In genomic region chr14:68525516-68525915, GRCh38 we compare ENCODE assay signal across 19 cellular contexts.
A peak's percentile ranks its signal among the peaks of the same experiment; 100 is the strongest.
DNase-seq lines count a peak whose midpoint lies in the region; ATAC-seq and TF ChIP-seq lines count a peak whose summit lies in the region.
"Had no signal": no experiment of that assay in that cellular context is flagged by ENCODE, and none has a peak within 500 bp of the region (broad histone marks: within the 10 kb centered on the region; RNA-seq: fewer than 3 reads in every experiment).

No MANE protein-coding gene starts in this region.

- no peaks in the 10 kb centered on the region for H3K27me3 Mint-ChIP-seq in natural killer cell (ENCODE audit: low read depth in 2 of 2)

- H2AK5ac ChIP-seq in neuronal stem cell (ENCODE audit: low read depth, low read length), result peak overlapping the region; percentile 13

- H2BK120ac ChIP-seq in neuronal stem cell (ENCODE audit: low read depth, low read length), result no peak overlapping the region

- H3K27ac Mint-ChIP-seq in natural killer cell, result no peak overlapping the region
- H3K27ac Mint-ChIP-seq: GM23338 had no signal

- H3K4me1 Mint-ChIP-seq in natural killer cell, result no peaks in the 10 kb centered on the region

- no peak overlapping the region for H3K4me2 ChIP-seq in neuronal stem cell (ENCODE audit: insufficient read depth, low read length, poor library complexity, severe bottlenecking)
- H3K4me2 ChIP-seq: BLaER1, GM23338 had no signal

- H4K8ac ChIP-seq in neuronal stem cell (ENCODE audit: low read depth, low read length), result no peak overlapping the region

- TF ChIP-seq POLR2A in esophagus squamous epithelium (IDR thresholded peaks at IDR 0.05), result no peak

- H2AFZ ChIP-seq in neuronal stem cell (ENCODE audit: low read length), result no peak overlapping the region
- H2AFZ ChIP-seq: GM23338 had no signal

- 100% methylated on average over 4 of the region's 4 CpGs for WGBS in esophagus squamous epithelium, 2 donors
- WGBS in neuronal stem cell (ENCODE audit: extremely low coverage in 2 of 2, insufficient read length in 2 of 2, insufficient replicate concordance in 1 of 2), 2 donors, result no CpG with 5 or more reads among the region's 4 CpGs

- no peak overlapping the region for H3K14ac ChIP-seq in neuronal stem cell (ENCODE audit: low read length)

- no peak for ATAC-seq in RWPE2 (ENCODE audit: low read depth)
- ATAC-seq in natural killer cell, result no peak
- ATAC-seq: GM23338 had no signal

- no peak overlapping the region for H3K23ac ChIP-seq in neuronal stem cell (ENCODE audit: low read depth, low read length, poor library complexity)

- H3K9me3 Mint-ChIP-seq in natural killer cell, result peaks cover 0 to 4% of the 10 kb centered on the region in 2 donors

- H3K36me3 ChIP-seq in RWPE2 (ENCODE audit: low read depth), result no peaks in the 10 kb centered on the region
- no peaks in the 10 kb centered on the region for H3K36me3 ChIP-seq in esophagus squamous epithelium
- H3K36me3 ChIP-seq in neuronal stem cell (replicated peaks in 1 of 2; ENCODE audit: control insufficient read depth in 2 of 2, insufficient read depth in 2 of 2, low read length in 2 of 2), result peaks cover 0 to 2% of the 10 kb centered on the region in 2 donors
- H3K36me3 ChIP-seq: SJSA1 had no signal

- H3K4me1 ChIP-seq in RWPE2 (ENCODE audit: insufficient read depth, poor library complexity, severe bottlenecking) (peaks cover 31% of the 10 kb centered on the region), esophagus squamous epithelium (peaks cover 45 to 69% (median 46%) of the 10 kb centered on the region in 3 donors), neuronal stem cell (ENCODE audit: control insufficient read depth in 2 of 2, insufficient read depth in 1 of 2, low read depth in 1 of 2, low read length in 2 of 2) (peaks cover 25 to 30% of the 10 kb centered on the region in 2 donors)

- peak overlapping the region; percentile 63 for H2BK12ac ChIP-seq in neuronal stem cell (ENCODE audit: low read length)

- H3K79me1 ChIP-seq in neuronal stem cell (ENCODE audit: low read depth, low read length), result no peaks in the 10 kb centered on the region

- no peak overlapping the region for H3K4ac ChIP-seq in neuronal stem cell (ENCODE audit: low read length)

- no peak overlapping the region for H3K9ac ChIP-seq in neuronal stem cell (ENCODE audit: low read depth, low read length, poor library complexity)
- H3K9ac ChIP-seq: BLaER1 had no signal

- H4K91ac ChIP-seq in neuronal stem cell (ENCODE audit: low read depth, low read length, poor library complexity), result no peak overlapping the region

- H3K9me3 ChIP-seq in RWPE2 (ENCODE audit: severe bottlenecking) (peaks cover 7% of the 10 kb centered on the region), esophagus squamous epithelium (peaks cover 0 to 11% (median 6%) of the 10 kb centered on the region in 3 donors), neuronal stem cell (replicated peaks in 1 of 2; ENCODE audit: control insufficient read depth in 2 of 2, insufficient read depth in 1 of 2, low read depth in 1 of 2, low read length in 2 of 2) (peaks cover 3 to 18% of the 10 kb centered on the region in 2 donors)
- H3K9me3 ChIP-seq: SJSA1 had no signal

- H3K36me3 Mint-ChIP-seq in natural killer cell, result peaks cover 7% of the 10 kb centered on the region

- intact Hi-C loops in esophagus squamous epithelium (cut with DNase I) (no loop called here), natural killer cell (cut with micrococcal nuclease) (no loop called here)

- H3K4me3 ChIP-seq in RWPE2 (ENCODE audit: severe bottlenecking), result no peak overlapping the region
- no peak overlapping the region for H3K4me3 ChIP-seq in esophagus squamous epithelium
- H3K4me3 ChIP-seq in neuronal stem cell (ENCODE audit: low read length in 2 of 2), result no peak overlapping the region
- H3K4me3 ChIP-seq: BLaER1, GM23338, SJSA1 had no signal

- H3K27ac ChIP-seq in RWPE2 (ENCODE audit: poor library complexity, severe bottlenecking) (peak overlapping the region; percentile 51), esophagus squamous epithelium (peak overlapping the region; percentile 4 to 89 (median 76)), neuronal stem cell (replicated peaks; ENCODE audit: low read length) (no peak overlapping the region)
- H3K27ac ChIP-seq: BLaER1, SJSA1 had no signal

- DNase-seq in RWPE2 (ENCODE audit: low spot score) (no peak), esophagus squamous epithelium (lab: John Stamatoyannopoulos, UW) (no peak), neuronal stem cell (ENCODE audit: low spot score) (no peak), ureter (ENCODE audit: low spot score) (peak; percentile 37), NK-92 (lab: John Stamatoyannopoulos, UW; ENCODE audit: unreplicated experiment) (no peak), natural killer cell (no peak), DMS53 (lab: John Stamatoyannopoulos, UW) (no peak)
- DNase-seq: DMS79, HCEC 1CT, KBM-7, MV-4-11, NCI-H1694 treated with DMSO at 0.1 percent for 48 hours, NCI-H2107, NCI-H2227 treated with DMSO at 0.1 percent for 48 hours, NCI-H524, NCI-H82 had no signal

- peak overlapping the region; percentile 18 for H2BK15ac ChIP-seq in neuronal stem cell (ENCODE audit: low read length)

- no peak overlapping the region for H2BK5ac ChIP-seq in neuronal stem cell (ENCODE audit: low read length)

- H3K18ac ChIP-seq in neuronal stem cell (ENCODE audit: low read length), result peak overlapping the region; percentile 20

- H3K4me3 Mint-ChIP-seq in natural killer cell, result no peak overlapping the region
- H3K4me3 Mint-ChIP-seq: GM23338 had no signal

- H3K27me3 ChIP-seq in RWPE2 (ENCODE audit: insufficient read depth, poor library complexity, severe bottlenecking), result no peaks in the 10 kb centered on the region
- H3K27me3 ChIP-seq in esophagus squamous epithelium, result no peaks in the 10 kb centered on the region
- no peaks in the 10 kb centered on the region for H3K27me3 ChIP-seq in neuronal stem cell (ENCODE audit: control insufficient read depth in 3 of 3, insufficient read depth in 3 of 3, low read depth in 1 of 3, low read length in 3 of 3)
- H3K27me3 ChIP-seq: BLaER1, SJSA1 had no signal

- no peak for TF ChIP-seq CTCF in RWPE2 (IDR thresholded peaks at IDR 0.05; ENCODE audit: poor library complexity, severe bottlenecking)
- no peak for TF ChIP-seq CTCF in esophagus squamous epithelium (IDR thresholded peaks at IDR 0.05)
- TF ChIP-seq CTCF in natural killer cell (IDR thresholded peaks at IDR 0.05), result no peak
